Comparison of ENCODE assay signal across 14 cellular contexts in the genomic region with DNA sequence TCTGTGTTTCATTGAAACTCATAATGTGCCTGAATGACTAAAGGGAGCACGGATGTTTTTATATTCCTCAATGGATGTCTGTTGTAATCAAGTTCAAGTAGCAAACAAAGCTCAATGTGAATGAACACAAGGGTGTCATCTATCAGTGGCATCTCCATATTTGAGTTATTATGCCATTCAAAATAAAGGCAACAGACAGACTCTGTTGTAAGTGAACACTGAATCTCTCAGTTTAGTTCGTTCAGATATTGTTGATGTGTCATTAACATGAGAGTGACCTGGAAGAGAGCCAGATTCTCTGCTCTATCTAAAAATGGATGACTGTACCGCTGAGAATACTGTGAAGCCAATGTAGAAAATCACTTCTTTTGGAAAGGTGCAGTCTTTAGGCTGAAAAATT.
DNase-seq lines count a peak whose midpoint lies in the region; ATAC-seq and TF ChIP-seq lines count a peak whose summit lies in the region.
"Had no signal": no experiment of that assay in that cellular context is flagged by ENCODE, and none has a peak within 500 bp of the region (broad histone marks: within the 10 kb centered on the region; RNA-seq: fewer than 3 reads in every experiment).

No MANE protein-coding gene starts in this region.

- no peak overlapping the region for H2BK20ac ChIP-seq in H9 (ENCODE audit: low read depth, low read length, poor library complexity, severe bottlenecking)

- H4K8ac ChIP-seq in H9 (replicated peaks; ENCODE audit: insufficient read length, low read depth, low read length) = no peak overlapping the region

- H3K14ac ChIP-seq in H9 (ENCODE audit: insufficient read depth, low read length) = no peak overlapping the region

- H4K91ac ChIP-seq in H9 (ENCODE audit: insufficient read length, low read depth, low read length) = no peak overlapping the region

- H3K27ac Mint-ChIP-seq in H9 = no peak overlapping the region
- H3K27ac Mint-ChIP-seq: activated B cell treated with CpG ODN at 0.5 μM for 24 hours had no signal

- H3K4ac ChIP-seq in H9 (ENCODE audit: low read depth, low read length) = no peak overlapping the region

- H3K4me3 Mint-ChIP-seq in H9 = no peak overlapping the region
- H3K4me3 Mint-ChIP-seq: activated B cell treated with CpG ODN at 0.5 μM for 24 hours; central memory CD8-positive, alpha-beta T cell had no signal

- no peak overlapping the region for H2BK120ac ChIP-seq in H9 (ENCODE audit: low read depth, low read length, poor library complexity, severe bottlenecking)

- no peak overlapping the region for H3K23ac ChIP-seq in H9 (ENCODE audit: insufficient read length, low read depth, low read length)

- no CpG with 5 or more reads among the region's 3 CpGs for WGBS in H9 (ENCODE audit: extremely low coverage, insufficient read length, low lambda C conversion rate)

- TF ChIP-seq CTCF in fibroblast of pulmonary artery (IDR thresholded peaks at IDR 0.05; ENCODE audit: low read length, missing control alignments) (no peak), left lung (IDR thresholded peaks at IDR 0.05) (no peak), H9 (conservative IDR thresholded peaks at IDR 0.05) (no peak)

- H3K79me2 ChIP-seq in H9 (ENCODE audit: insufficient read depth, low read length) = no peaks in the 10 kb centered on the region
- H3K79me2 ChIP-seq: parathyroid adenoma had no signal

- no peaks in the 10 kb centered on the region for H3K27me3 Mint-ChIP-seq in H9 (ENCODE audit: low read depth)
- H3K27me3 Mint-ChIP-seq: activated B cell treated with CpG ODN at 0.5 μM for 24 hours; central memory CD8-positive, alpha-beta T cell had no signal

- no peaks in the 10 kb centered on the region for H3K9me3 ChIP-seq in left lung
- no peaks in the 10 kb centered on the region for H3K9me3 ChIP-seq in H9 (ENCODE audit: control insufficient read depth, low read depth, low read length)
- H3K9me3 ChIP-seq: stomach had no signal

- H2AK5ac ChIP-seq in H9 (ENCODE audit: insufficient read length, low read length) = no peak overlapping the region

- no peak overlapping the region for H3K27ac ChIP-seq in left lung
- H3K27ac ChIP-seq in H9 (ENCODE audit: insufficient read length, low read depth, low read length) = no peak overlapping the region
- H3K27ac ChIP-seq: parathyroid adenoma, stomach had no signal

- peak; percentile 42 for DNase-seq in Ammon's horn (ENCODE audit: low spot score)
- peak; percentile 41 for DNase-seq in NCI-H128 (lab: John Stamatoyannopoulos, UW; ENCODE audit: unreplicated experiment)
- peak; percentile 39 for DNase-seq in NCI-H82 treated with DMSO at 0.1 percent for 48 hours (lab: John Stamatoyannopoulos, UW; ENCODE audit: unreplicated experiment)
- peak; percentile 43 for DNase-seq in fibroblast of pulmonary artery (ENCODE audit: low read depth)
- DNase-seq in left lung = no peak
- no peak for DNase-seq in H9
- DNase-seq: activated B cell treated with CpG ODN at 0.5 μM for 24 hours; SIG-M5; stimulated activated CD4-positive, alpha-beta T cell treated with anti-CD3 and anti-CD28 coated beads, Interleukin-4, amount 100 ng/mL, for 1 hour; stomach had no signal

- H3K56ac ChIP-seq in H9 (ENCODE audit: insufficient read length, low read depth, low read length) = no peak overlapping the region

- H2BK12ac ChIP-seq in H9 (ENCODE audit: insufficient read length, low read depth, low read length) = no peak overlapping the region

- H3K9me3 Mint-ChIP-seq in H9 = no peaks in the 10 kb centered on the region; a peak in 1 of 5 replicates
- H3K9me3 Mint-ChIP-seq: activated B cell treated with CpG ODN at 0.5 μM for 24 hours; central memory CD8-positive, alpha-beta T cell had no signal

- no peak overlapping the region for H3T11ph ChIP-seq in H9 (ENCODE audit: low read length)

- H4K20me1 ChIP-seq in H9 (ENCODE audit: control insufficient read depth, insufficient read depth, insufficient read length) = no peaks in the 10 kb centered on the region

- 0 out of 4 replicates have a peak, but pooled peaks cover 0 to 2% of the 10 kb centered on the region in 2 experiments for H3K4me1 Mint-ChIP-seq in H9
- H3K4me1 Mint-ChIP-seq: activated B cell treated with CpG ODN at 0.5 μM for 24 hours; central memory CD8-positive, alpha-beta T cell had no signal

- no peaks in the 10 kb centered on the region for H3K36me3 Mint-ChIP-seq in H9 (ENCODE audit: insufficient read depth in 1 of 3, low read depth in 3 of 3)

- no peaks in the 10 kb centered on the region for H3K27me3 ChIP-seq in left lung
- no peaks in the 10 kb centered on the region for H3K27me3 ChIP-seq in H9 (ENCODE audit: insufficient read depth, low read length)
- H3K27me3 ChIP-seq: stomach had no signal

- H3K4me1 ChIP-seq in left lung (no peaks in the 10 kb centered on the region), H9 (ENCODE audit: insufficient read depth, low read length) (no peaks in the 10 kb centered on the region)
- H3K4me1 ChIP-seq: parathyroid adenoma, stomach had no signal

- no peaks in the 10 kb centered on the region for H3K36me3 ChIP-seq in left lung
- H3K36me3 ChIP-seq: stomach had no signal

- no peak overlapping the region for H3K4me3 ChIP-seq in fibroblast of pulmonary artery (replicated peaks; ENCODE audit: low read depth, low read length)
- no peak overlapping the region for H3K4me3 ChIP-seq in left lung
- H3K4me3 ChIP-seq: stomach had no signal

- no peaks in the 10 kb centered on the region for H3K79me1 ChIP-seq in H9 (ENCODE audit: insufficient read depth, low read depth, low read length, poor library complexity, severe bottlenecking)

- H3K9ac ChIP-seq in H9 (ENCODE audit: extremely low read depth, insufficient read length, low read length) = no peak overlapping the region
- H3K9ac ChIP-seq: parathyroid adenoma had no signal

- intact Hi-C loops in left lung (cut with DNase I) = no loop called here

- ATAC-seq in left lung = no peak
- ATAC-seq in GM18520 (IDR thresholded peaks at IDR 0.05; ENCODE audit: unreplicated experiment) = no peak
- ATAC-seq in HG02642 (IDR thresholded peaks at IDR 0.05; ENCODE audit: poor library complexity, unreplicated experiment) = no peak

- no peak overlapping the region for H3K4me2 ChIP-seq in H9 (ENCODE audit: insufficient read depth, insufficient read length, low read length)

- H2AFZ ChIP-seq in H9 (ENCODE audit: low read length) = no peak overlapping the region
- H2AFZ ChIP-seq: parathyroid adenoma had no signal

- no peak overlapping the region for H4K5ac ChIP-seq in H9 (ENCODE audit: insufficient read length, low read depth, low read length)

- H2BK5ac ChIP-seq in H9 (ENCODE audit: insufficient read length, low read length) = no peak overlapping the region

- H3K18ac ChIP-seq in H9 (ENCODE audit: insufficient read length, low read depth, low read length) = no peak overlapping the region

- H2BK15ac ChIP-seq in H9 (ENCODE audit: low read depth, low read length) = no peak overlapping the region

- no peaks in the 10 kb centered on the region for H3K23me2 ChIP-seq in H9 (ENCODE audit: insufficient read length, low read depth, low read length, poor library complexity, severe bottlenecking)

Comparison
In these comparisons a context has a peak if more than half of its experiments do, and no peak if none do; other contexts are left out.
1. DNase-seq: peak in Ammon's horn (single experiment), NCI-H128 (single experiment), NCI-H82 treated with DMSO at 0.1 percent for 48 hours (single experiment) and fibroblast of pulmonary artery (single experiment); none in left lung (0 of 2) and H9 (single experiment).